12 cellular contexts compared by ENCODE assay signal in the genomic region with DNA sequence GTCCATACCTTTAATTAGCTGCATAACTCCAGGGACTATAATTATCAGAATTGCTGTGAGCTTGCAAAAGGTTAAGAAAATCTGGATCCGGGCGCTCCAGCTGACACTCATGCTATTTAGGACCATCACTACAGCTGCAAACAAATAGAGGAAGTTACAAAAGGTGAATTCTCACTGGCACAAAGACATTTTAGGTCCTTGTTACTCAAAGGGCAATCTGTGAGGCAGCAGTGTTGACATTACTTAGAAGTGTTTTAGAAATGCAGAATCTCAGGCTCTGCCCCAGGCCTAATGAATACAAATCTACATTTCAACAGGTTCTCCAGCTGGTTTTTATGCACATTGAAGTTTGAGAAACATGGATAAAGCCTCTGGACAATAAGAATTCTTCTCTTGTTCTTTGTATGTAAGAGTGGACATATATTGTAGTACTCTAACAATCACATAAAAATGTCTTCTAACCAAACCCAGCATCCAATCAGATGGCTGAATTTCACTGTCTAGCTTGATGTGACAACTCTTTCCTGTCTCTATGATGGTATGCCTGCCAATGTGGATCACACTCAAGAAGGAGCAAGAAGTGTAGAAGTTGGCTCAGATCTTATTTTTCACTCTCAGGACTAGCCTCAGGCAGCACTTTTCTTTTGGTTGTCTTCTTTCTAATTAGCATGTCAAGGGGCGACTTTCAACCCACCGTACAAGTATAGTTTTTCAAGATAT. TPM values are rescaled to one million over a fixed set of nuclear protein-coding genes. Genes with fewer than 3 reads are reported as not detected.
DNase-seq lines count a peak whose midpoint lies in the region; ATAC-seq and TF ChIP-seq lines count a peak whose summit lies in the region.
"Had no signal": no experiment of that assay in that cellular context is flagged by ENCODE, and none has a peak within 500 bp of the region (broad histone marks: within the 10 kb centered on the region; RNA-seq: fewer than 3 reads in every experiment).

No MANE protein-coding gene starts in this region.

- no peak for TF ChIP-seq CTCF in neural crest cell (conservative IDR thresholded peaks at IDR 0.05)
- TF ChIP-seq CTCF in adrenal gland (IDR thresholded peaks at IDR 0.05) = no peak

- H3K9me3 Mint-ChIP-seq in neural crest cell = no peaks in the 10 kb centered on the region
- H3K9me3 Mint-ChIP-seq in activated T-cell treated with anti-CD3 and anti-CD28 coated beads, Interleukin-2, amount 50 U/mL, for 4 hours = no peaks in the 10 kb centered on the region
- H3K9me3 Mint-ChIP-seq: nephron had no signal

- DNase-seq in SIG-M5 treated with dmso at 0.1 percent for 504 hours (lab: John Stamatoyannopoulos, UW; ENCODE audit: unreplicated experiment) = peak; percentile 42
- no peak for DNase-seq in SIG-M5 (lab: John Stamatoyannopoulos, UW)
- peak; percentile 66 for DNase-seq in NOMO-1 treated with DMSO at 0.1 percent for 48 hours (lab: John Stamatoyannopoulos, UW; ENCODE audit: unreplicated experiment)
- no peak for DNase-seq in neural crest cell (ENCODE audit: low read depth, low spot score)
- no peak for DNase-seq in adrenal gland
- DNase-seq in activated T-cell treated with anti-CD3 and anti-CD28 coated beads, Interleukin-2, amount 50 U/mL, for 4 hours = no peak
- no peak for DNase-seq in H4 (ENCODE audit: low spot score)
- DNase-seq: hypothalamus, MG63 had no signal

- peaks cover 7% of the 10 kb centered on the region for H3K36me3 Mint-ChIP-seq in neural crest cell (ENCODE audit: low read depth)
- no peaks in the 10 kb centered on the region for H3K36me3 Mint-ChIP-seq in activated T-cell treated with anti-CD3 and anti-CD28 coated beads, Interleukin-2, amount 50 U/mL, for 4 hours (ENCODE audit: insufficient read depth)

- peaks cover 73% of the 10 kb centered on the region for H3K4me1 Mint-ChIP-seq in neural crest cell
- H3K4me1 Mint-ChIP-seq in activated T-cell treated with anti-CD3 and anti-CD28 coated beads, Interleukin-2, amount 50 U/mL, for 4 hours (ENCODE audit: low read depth) = no peaks in the 10 kb centered on the region

- ATAC-seq in HG02973 (IDR thresholded peaks at IDR 0.05; ENCODE audit: unreplicated experiment) = peak; percentile 66
- ATAC-seq in activated T-cell treated with anti-CD3 and anti-CD28 coated beads, Interleukin-2, amount 50 U/mL, for 4 hours = no peak

- no peak for TF ChIP-seq POLR2A in adrenal gland (IDR thresholded peaks at IDR 0.05)

- 74 to 84% (median 80%) methylated on average over 4 of the region's 4 CpGs for WGBS in adrenal gland, 4 donors

- no peaks in the 10 kb centered on the region for H3K9me3 ChIP-seq in adrenal gland (replicated peaks in 1 of 3)
- H3K9me3 ChIP-seq: MG63, vagina had no signal

- no peak overlapping the region for H3K27ac ChIP-seq in adrenal gland
- H3K27ac ChIP-seq: vagina had no signal

- H3K36me3 ChIP-seq in adrenal gland (replicated peaks in 1 of 2) = no peaks in the 10 kb centered on the region
- H3K36me3 ChIP-seq: vagina had no signal

- peak overlapping the region; percentile 64 for H3K27ac Mint-ChIP-seq in neural crest cell (ENCODE audit: unreplicated experiment)
- H3K27ac Mint-ChIP-seq: nephron had no signal

- no peaks in the 10 kb centered on the region for H3K27me3 Mint-ChIP-seq in neural crest cell (ENCODE audit: low read depth)
- H3K27me3 Mint-ChIP-seq in activated T-cell treated with anti-CD3 and anti-CD28 coated beads, Interleukin-2, amount 50 U/mL, for 4 hours (ENCODE audit: low read depth) = no peaks in the 10 kb centered on the region

- intact Hi-C loops in adrenal gland (cut with DNase I) = no loop called here

- H3K27me3 ChIP-seq in adrenal gland = no peaks in the 10 kb centered on the region
- H3K27me3 ChIP-seq: MG63, vagina had no signal

- H3K4me3 ChIP-seq in adrenal gland = no peak overlapping the region
- H3K4me3 ChIP-seq: MG63, vagina had no signal

- peak overlapping the region; percentile 39 for H3K4me3 Mint-ChIP-seq in neural crest cell
- H3K4me3 Mint-ChIP-seq in activated T-cell treated with anti-CD3 and anti-CD28 coated beads, Interleukin-2, amount 50 U/mL, for 4 hours = no peak overlapping the region
- H3K4me3 Mint-ChIP-seq: nephron had no signal

- no peaks in the 10 kb centered on the region for H3K4me1 ChIP-seq in adrenal gland (replicated peaks in 1 of 2)
- H3K4me1 ChIP-seq: vagina had no signal

RNA-seq across cellular contexts. Expression of a gene that starts 18.8 kb away (rescaled TPM):
- total RNA-seq in neural crest cell = 18.7 and 19.2 TPM in 2 replicates
- under 1 TPM; 0.03 to 0.35 (median 0.15) TPM for total RNA-seq in adrenal gland
- polyA plus RNA-seq in adrenal gland = under 1 TPM in 2 of 3 donors, not detected in 1; 0.03 to 0.07 TPM
- 1 to 10 TPM in 2 of 3 donors, under 1 TPM in 1; 0.63 to 1.2 (median 1.0) TPM for total RNA-seq in activated T-cell treated with anti-CD3 and anti-CD28 coated beads, Interleukin-2, amount 50 U/mL, for 4 hours
- 135 and 181 TPM in 2 replicates for total RNA-seq in H4 (2014; rRNA removed; shearing (Covaris generic))

Comparison
In these comparisons a context has a peak if more than half of its experiments do, and no peak if none do; other contexts are left out.
1. DNase-seq: peak in SIG-M5 treated with dmso at 0.1 percent for 504 hours (single experiment) and NOMO-1 treated with DMSO at 0.1 percent for 48 hours (single experiment); none in SIG-M5 (single experiment), neural crest cell (single experiment), adrenal gland (0 of 7), activated T-cell treated with anti-CD3 and anti-CD28 coated beads, Interleukin-2, amount 50 U/mL, for 4 hours (single experiment) and H4 (single experiment).